In the genomic region with DNA sequence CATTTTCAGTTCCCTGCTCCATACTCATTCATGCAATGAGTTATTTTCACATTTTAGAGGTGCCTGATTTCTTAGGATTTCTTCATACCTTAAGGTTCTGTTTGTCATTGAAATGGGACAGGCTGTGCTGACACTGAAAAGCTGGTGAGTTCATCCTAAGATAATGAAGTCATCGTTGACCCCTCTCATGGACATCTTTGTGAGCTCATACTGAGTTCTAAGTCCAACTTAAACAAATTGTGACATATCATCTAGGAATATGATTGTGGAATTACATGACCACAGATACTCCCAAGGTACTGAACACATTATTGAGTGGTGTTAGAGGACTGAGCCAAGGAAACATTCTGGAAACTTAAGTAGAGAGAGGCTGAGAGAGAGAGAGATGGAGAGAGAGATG, we compare ENCODE assay signal across 23 cellular contexts.
"Had no signal": no experiment of that assay in that cellular context is flagged by ENCODE, and none has a peak within 500 bp of the region (broad histone marks: within the 10 kb centered on the region; RNA-seq: fewer than 3 reads in every experiment).

No MANE protein-coding gene starts in this region.

- H3K4me3 ChIP-seq: body of pancreas, gastrocnemius medialis, lower lobe of right lung, skin epidermis, suprapubic skin, transverse colon, uterus had no signal

- H3K4me1 ChIP-seq: lower lobe of right lung had no signal

- DNase-seq: activated CD4-positive, alpha-beta memory T cell treated with anti-CD3 and anti-CD28 coated beads, Interleukin-2, amount 10 ng/mL, durations not matched to agents 7 days and 5 days; activated CD4-positive, alpha-beta T cell treated with anti-CD3 and anti-CD28 coated beads for 48 hours; activated CD4-positive, CD25-positive, alpha-beta regulatory T cell; activated CD8-positive, alpha-beta memory T cell treated with anti-CD3 and anti-CD28 coated beads, Interleukin-2, amount 10 ng/mL, durations not matched to agents 7 days and 5 days; activated naive CD8-positive, alpha-beta T cell treated with anti-CD3 and anti-CD28 coated beads for 36 hours; amygdala; body of pancreas; cortex of kidney; gastrocnemius medialis; left cardiac atrium; lower lobe of right lung; nucleus accumbens; SK-N-SH; stimulated activated CD4-positive, alpha-beta T cell treated with anti-CD3 and anti-CD28 coated beads, Interleukin-15, amount 100 ng/mL, for 24 hours; stimulated activated CD4-positive, alpha-beta T cell treated with anti-CD3 and anti-CD28 coated beads, Interleukin-2, amount 100 ng/mL, for 48 hours; T-helper 1 cell; T-helper 9 cell; transverse colon; uterus had no signal

- H3K36me3 Mint-ChIP-seq: activated CD8-positive, alpha-beta memory T cell treated with anti-CD3 and anti-CD28 coated beads, Interleukin-2, amount 10 ng/mL, durations not matched to agents 7 days and 5 days; activated naive CD8-positive, alpha-beta T cell treated with anti-CD3 and anti-CD28 coated beads for 36 hours had no signal

- H3K27ac Mint-ChIP-seq: activated CD4-positive, alpha-beta memory T cell treated with anti-CD3 and anti-CD28 coated beads, Interleukin-2, amount 10 ng/mL, durations not matched to agents 7 days and 5 days; activated CD8-positive, alpha-beta memory T cell treated with anti-CD3 and anti-CD28 coated beads, Interleukin-2, amount 10 ng/mL, durations not matched to agents 7 days and 5 days; activated naive CD8-positive, alpha-beta T cell treated with anti-CD3 and anti-CD28 coated beads for 36 hours; stimulated activated naive CD8-positive, alpha-beta T cell treated with anti-CD3 and anti-CD28 coated beads, Interleukin-15, Interleukin-2, amounts not matched to agents 100 ng/mL and 50 ng/mL, for 24 hours had no signal

- ATAC-seq: activated CD8-positive, alpha-beta memory T cell treated with anti-CD3 and anti-CD28 coated beads, Interleukin-2, amount 10 ng/mL, durations not matched to agents 7 days and 5 days; body of pancreas; lower lobe of right lung had no signal

- H3K9me3 ChIP-seq: body of pancreas, gastrocnemius medialis, lower lobe of right lung, SK-N-SH, suprapubic skin, transverse colon, uterus had no signal

- H3K9me3 Mint-ChIP-seq: activated CD4-positive, alpha-beta memory T cell treated with anti-CD3 and anti-CD28 coated beads, Interleukin-2, amount 10 ng/mL, durations not matched to agents 7 days and 5 days; nephron had no signal

- H3K36me3 ChIP-seq: gastrocnemius medialis, lower lobe of right lung, suprapubic skin, transverse colon, uterus had no signal

- H3K4me3 Mint-ChIP-seq: activated CD4-positive, alpha-beta memory T cell treated with anti-CD3 and anti-CD28 coated beads, Interleukin-2, amount 10 ng/mL, durations not matched to agents 7 days and 5 days; activated CD8-positive, alpha-beta memory T cell treated with anti-CD3 and anti-CD28 coated beads, Interleukin-2, amount 10 ng/mL, durations not matched to agents 7 days and 5 days; activated naive CD8-positive, alpha-beta T cell treated with anti-CD3 and anti-CD28 coated beads for 36 hours; nephron; stimulated activated naive CD8-positive, alpha-beta T cell treated with anti-CD3 and anti-CD28 coated beads, Interleukin-15, Interleukin-2, amounts not matched to agents 100 ng/mL and 50 ng/mL, for 24 hours had no signal

- H3K27ac ChIP-seq: body of pancreas, gastrocnemius medialis, lower lobe of right lung, skin epidermis, suprapubic skin, transverse colon, uterus had no signal

- H3K4me1 Mint-ChIP-seq: activated CD4-positive, alpha-beta memory T cell treated with anti-CD3 and anti-CD28 coated beads, Interleukin-2, amount 10 ng/mL, durations not matched to agents 7 days and 5 days; activated CD8-positive, alpha-beta memory T cell treated with anti-CD3 and anti-CD28 coated beads, Interleukin-2, amount 10 ng/mL, durations not matched to agents 7 days and 5 days; activated naive CD8-positive, alpha-beta T cell treated with anti-CD3 and anti-CD28 coated beads for 36 hours had no signal

- H3K27me3 Mint-ChIP-seq: activated CD4-positive, alpha-beta memory T cell treated with anti-CD3 and anti-CD28 coated beads, Interleukin-2, amount 10 ng/mL, durations not matched to agents 7 days and 5 days; activated CD8-positive, alpha-beta memory T cell treated with anti-CD3 and anti-CD28 coated beads, Interleukin-2, amount 10 ng/mL, durations not matched to agents 7 days and 5 days; activated naive CD8-positive, alpha-beta T cell treated with anti-CD3 and anti-CD28 coated beads for 36 hours; stimulated activated naive CD8-positive, alpha-beta T cell treated with anti-CD3 and anti-CD28 coated beads, Interleukin-15, Interleukin-2, amounts not matched to agents 100 ng/mL and 50 ng/mL, for 24 hours had no signal

- H3K27me3 ChIP-seq: body of pancreas, gastrocnemius medialis, suprapubic skin, transverse colon, uterus had no signal
